Comparison of ENCODE assay signal across 10 cellular contexts in genomic region chr2:28544915-28545589, GRCh38. TPM values are rescaled to one million over a fixed set of nuclear protein-coding genes. Genes with fewer than 3 reads are reported as not detected.
DNase-seq lines count a peak whose midpoint lies in the region; ATAC-seq and TF ChIP-seq lines count a peak whose summit lies in the region.
"Had no signal": no experiment of that assay in that cellular context is flagged by ENCODE, and none has a peak within 500 bp of the region (broad histone marks: within the 10 kb centered on the region; RNA-seq: fewer than 3 reads in every experiment).

No MANE protein-coding gene starts in this region.

- no peak for TF ChIP-seq POLR2A in adrenal gland (IDR thresholded peaks at IDR 0.05)

- H3K36me3 ChIP-seq in Caco-2 (ENCODE audit: control insufficient read depth, insufficient read depth, low read length): no peaks in the 10 kb centered on the region
- H3K36me3 ChIP-seq in adrenal gland (replicated peaks in 1 of 2): no peaks in the 10 kb centered on the region
- no peaks in the 10 kb centered on the region for H3K36me3 ChIP-seq in naive thymus-derived CD4-positive, alpha-beta T cell (ENCODE audit: control insufficient read depth in 2 of 3, insufficient read depth in 3 of 3, low read length in 3 of 3)

- H3K27me3 ChIP-seq in Caco-2 (replicated peaks; ENCODE audit: control insufficient read depth, insufficient read depth, low read length) (no peaks in the 10 kb centered on the region), adrenal gland (no peaks in the 10 kb centered on the region)
- H3K27me3 ChIP-seq in naive thymus-derived CD4-positive, alpha-beta T cell (ENCODE audit: control insufficient read depth in 2 of 2, insufficient read depth in 2 of 2, low read length in 2 of 2): no peaks in the 10 kb centered on the region

- peak overlapping the region; percentile 3 for H3K4me3 ChIP-seq in Caco-2 (ENCODE audit: low read depth, low read length)
- no peak overlapping the region for H3K4me3 ChIP-seq in adrenal gland
- H3K4me3 ChIP-seq in naive thymus-derived CD4-positive, alpha-beta T cell (ENCODE audit: low read length): no peak overlapping the region

- DNase-seq in Caco-2: peak; percentile 73 to 85
- DNase-seq in NCI-H226: peak; percentile 10
- peak; percentile 49 to 90 (median 69) for DNase-seq in adrenal gland
- DNase-seq in naive thymus-derived CD4-positive, alpha-beta T cell: peak in 1 of 9 donors; percentile 31
- DNase-seq in NCI-H2196 treated with DMSO at 0.1 percent for 48 hours (lab: John Stamatoyannopoulos, UW; ENCODE audit: unreplicated experiment): no peak
- DNase-seq in DMS 273 (lab: John Stamatoyannopoulos, UW; ENCODE audit: unreplicated experiment): no peak
- no peak for DNase-seq in globus pallidus (ENCODE audit: low spot score)
- DNase-seq: activated B cell treated with CpG ODN at 0.5 μM for 24 hours had no signal

- H3K4me1 ChIP-seq in Caco-2 (peaks cover 49% of the 10 kb centered on the region), adrenal gland (replicated peaks in 1 of 2) (peaks cover 21 to 27% of the 10 kb centered on the region in 2 donors)
- peaks cover 0 to 34% of the 10 kb centered on the region in 2 donors for H3K4me1 ChIP-seq in naive thymus-derived CD4-positive, alpha-beta T cell (ENCODE audit: control insufficient read depth in 2 of 2, insufficient read depth in 2 of 2, low read length in 2 of 2)

- peaks cover 43% of the 10 kb centered on the region for H3K4me1 Mint-ChIP-seq in Caco-2 (ENCODE audit: low read depth, unreplicated experiment)
- H3K4me1 Mint-ChIP-seq in naive thymus-derived CD4-positive, alpha-beta T cell: peaks cover 0 to 38% (median 9%) of the 10 kb centered on the region in 7 donors
- H3K4me1 Mint-ChIP-seq: activated B cell treated with CpG ODN at 0.5 μM for 24 hours had no signal

- H3K4me3 Mint-ChIP-seq in Caco-2 (ENCODE audit: unreplicated experiment): peak overlapping the region; percentile 86
- H3K4me3 Mint-ChIP-seq in naive thymus-derived CD4-positive, alpha-beta T cell: peak overlapping the region in 1 of 10 donors; percentile 63
- H3K4me3 Mint-ChIP-seq: activated B cell treated with CpG ODN at 0.5 μM for 24 hours had no signal

- H3K27ac ChIP-seq in adrenal gland: peak overlapping the region; percentile 5 to 84 (median 57)
- H3K27ac ChIP-seq in naive thymus-derived CD4-positive, alpha-beta T cell (ENCODE audit: low read depth, low read length): no peak overlapping the region

- TF ChIP-seq CTCF in Caco-2 (IDR thresholded peaks at IDR 0.05; ENCODE audit: insufficient read depth in 1 of 2, low read depth in 1 of 2, low read length in 1 of 2, severe bottlenecking in 1 of 2, unreplicated experiment in 1 of 2) (no peak), adrenal gland (IDR thresholded peaks at IDR 0.05) (no peak)

- H3K9me3 Mint-ChIP-seq in Caco-2 (ENCODE audit: unreplicated experiment): no peaks in the 10 kb centered on the region
- H3K9me3 Mint-ChIP-seq in naive thymus-derived CD4-positive, alpha-beta T cell: no peaks in the 10 kb centered on the region
- H3K9me3 Mint-ChIP-seq: activated B cell treated with CpG ODN at 0.5 μM for 24 hours had no signal

- CTCF ChIA-PET in Caco-2 (lab: Charles Lee): interaction anchor here (0.7 to 1.5 kb wide), 3 partner anchors 22 to 61 kb away, joined by 3 to 14 read pairs (median 3); no protein-coding TSS in a partner anchor
- CTCF ChIA-PET in naive thymus-derived CD4-positive, alpha-beta T cell (lab: Charles Lee): interaction anchor here (0.8 kb wide), 1 partner anchor 12 kb away, joined by 3 read pairs; no protein-coding TSS in a partner anchor

- peaks cover 17% of the 10 kb centered on the region for H3K36me3 Mint-ChIP-seq in Caco-2 (ENCODE audit: insufficient read depth, unreplicated experiment)
- no peaks in the 10 kb centered on the region for H3K36me3 Mint-ChIP-seq in naive thymus-derived CD4-positive, alpha-beta T cell

- BruUV-seq in Caco-2 (replicated peaks; lab: Mats Ljungman, UMichigan): no TSS peak

- H3K9me3 ChIP-seq in Caco-2 (no peaks in the 10 kb centered on the region), adrenal gland (replicated peaks in 1 of 3) (no peaks in the 10 kb centered on the region)
- H3K9me3 ChIP-seq in naive thymus-derived CD4-positive, alpha-beta T cell (ENCODE audit: control insufficient read depth in 2 of 3, low read length in 3 of 3): no peaks in the 10 kb centered on the region

- POLR2A ChIA-PET in Caco-2 (lab: Charles Lee): interaction anchor here (1.0 kb wide), 2 partner anchors 28 to 793 kb away, joined by 3 to 7 read pairs; no protein-coding TSS in a partner anchor
- POLR2A ChIA-PET in naive thymus-derived CD4-positive, alpha-beta T cell (lab: Charles Lee): no interaction called here

- intact Hi-C loops in Caco-2 (cut with micrococcal nuclease; ENCODE audit: unreplicated experiment): loop anchor here (1.0 to 10.0 kb wide), 3 partner anchors 37 to 280 kb away; no protein-coding TSS in a partner anchor
- intact Hi-C loops in adrenal gland (cut with DNase I): no loop called here
- intact Hi-C loops in naive thymus-derived CD4-positive, alpha-beta T cell (cut with micrococcal nuclease): no loop called here

- WGBS in adrenal gland, 4 donors: 49 to 71% (median 63%) methylated on average over 12 to 18 of the region's 18 CpGs

- H3K27me3 Mint-ChIP-seq in Caco-2 (ENCODE audit: insufficient read depth, unreplicated experiment): no peaks in the 10 kb centered on the region
- H3K27me3 Mint-ChIP-seq in naive thymus-derived CD4-positive, alpha-beta T cell: no peaks in the 10 kb centered on the region

- ATAC-seq in naive thymus-derived CD4-positive, alpha-beta T cell: peak; percentile 69
- ATAC-seq in GM18858 (IDR thresholded peaks at IDR 0.05; ENCODE audit: unreplicated experiment): no peak

- peak overlapping the region; percentile 90 for H3K27ac Mint-ChIP-seq in Caco-2 (ENCODE audit: unreplicated experiment)
- H3K27ac Mint-ChIP-seq in naive thymus-derived CD4-positive, alpha-beta T cell: peak overlapping the region in 2 of 9 donors; percentile 15 to 82
- H3K27ac Mint-ChIP-seq: activated B cell treated with CpG ODN at 0.5 μM for 24 hours had no signal

RNA-seq across cellular contexts. Expression of gene PLB1, which starts 49.2 kb away (rescaled TPM):
- total RNA-seq in Caco-2 (2022): 2.4 and 2.8 TPM in 2 replicates
- total RNA-seq in adrenal gland: 10 to 100 TPM in 3 of 8 donors, 1 to 10 TPM in 5; 1.0 to 33.6 (median 8.1) TPM
- polyA plus RNA-seq in adrenal gland: 10 to 100 TPM in 1 of 3 donors, 1 to 10 TPM in 2; 4.1 to 44.3 (median 7.7) TPM
- total RNA-seq in naive thymus-derived CD4-positive, alpha-beta T cell: 1 to 10 TPM in 4 of 5 experiments, under 1 TPM in 1; 0.67 to 6.4 (median 1.2) TPM
- polyA plus RNA-seq in naive thymus-derived CD4-positive, alpha-beta T cell: under 1 TPM; 0.47 to 0.79 TPM
- total RNA-seq: HT-29 had no signal

Comparison
In these comparisons a context has a peak if more than half of its experiments do, and no peak if none do; other contexts are left out.
1. DNase-seq: peak in Caco-2 (2 of 2), NCI-H226 (single experiment) and adrenal gland (7 of 7); none in NCI-H2196 treated with DMSO at 0.1 percent for 48 hours (single experiment), DMS 273 (single experiment) and globus pallidus (single experiment).